ENCODE assay signal across 24 cellular contexts in the genomic region with DNA sequence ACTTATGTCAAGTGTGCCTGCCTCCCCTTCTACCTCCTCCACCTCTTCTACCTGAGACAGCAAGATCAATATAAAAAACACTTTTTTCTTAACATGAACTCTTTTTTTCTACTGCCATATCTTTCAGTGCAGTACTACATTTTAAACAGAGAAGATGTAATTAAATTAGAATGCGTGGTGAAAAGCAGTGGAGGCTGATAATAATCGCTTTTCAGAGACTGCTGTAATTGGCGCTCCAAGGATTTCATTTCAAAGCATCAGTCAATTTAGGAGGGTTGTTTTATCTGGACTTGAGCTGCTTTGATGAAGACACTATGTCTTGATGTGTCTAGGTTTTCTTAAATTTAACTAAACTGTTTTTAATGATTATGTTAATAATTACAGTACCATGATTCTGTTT.
DNase-seq lines count a peak whose midpoint lies in the region.
"Had no signal": no experiment of that assay in that cellular context is flagged by ENCODE, and none has a peak within 500 bp of the region (broad histone marks: within the 10 kb centered on the region; RNA-seq: fewer than 3 reads in every experiment).

No MANE protein-coding gene starts in this region.

- DNase-seq in SK-N-DZ (ENCODE audit: low spot score), result peak; percentile 75
- peak; percentile 61 for DNase-seq in putamen (ENCODE audit: low spot score)
- no peak for DNase-seq in SW 1271 (lab: John Stamatoyannopoulos, UW)
- no peak for DNase-seq in occipital lobe (lab: John Stamatoyannopoulos, UW)
- DNase-seq: 8988T; ACHN; AML-193; BE2C; C1 segment of cervical spinal cord; Caco-2; Calu3; CD4-positive, alpha-beta memory T cell; CD4-positive, alpha-beta T cell; CD4-positive, CD25-positive, alpha-beta regulatory T cell; CD8-positive, alpha-beta memory T cell; CD8-positive, alpha-beta T cell; COR-L47; DMS 273 treated with DMSO at 0.1 percent for 48 hours; DMS153; DMS53; DMS79; DMS79 treated with DMSO at 0.1 percent for 48 hours; DND-41; EL had no signal

Comparison
In these comparisons a context has a peak if more than half of its experiments do, and no peak if none do; other contexts are left out.
1. DNase-seq: peak in SK-N-DZ (single experiment) and putamen (single experiment); none in SW 1271 (0 of 2) and occipital lobe (single experiment).